In genomic region chr9:76456202-76456926, GRCh38 we compare ENCODE assay signal across 1 cellular context.
TF ChIP-seq lines count a peak whose summit lies in the region.

No MANE protein-coding gene starts in this region.

TF ChIP-seq in HepG2, 621 proteins besides CTCF, POLR2A, EP300 and RAD21 (continued from another document):
- TF ChIP-seq, protein P1, sequence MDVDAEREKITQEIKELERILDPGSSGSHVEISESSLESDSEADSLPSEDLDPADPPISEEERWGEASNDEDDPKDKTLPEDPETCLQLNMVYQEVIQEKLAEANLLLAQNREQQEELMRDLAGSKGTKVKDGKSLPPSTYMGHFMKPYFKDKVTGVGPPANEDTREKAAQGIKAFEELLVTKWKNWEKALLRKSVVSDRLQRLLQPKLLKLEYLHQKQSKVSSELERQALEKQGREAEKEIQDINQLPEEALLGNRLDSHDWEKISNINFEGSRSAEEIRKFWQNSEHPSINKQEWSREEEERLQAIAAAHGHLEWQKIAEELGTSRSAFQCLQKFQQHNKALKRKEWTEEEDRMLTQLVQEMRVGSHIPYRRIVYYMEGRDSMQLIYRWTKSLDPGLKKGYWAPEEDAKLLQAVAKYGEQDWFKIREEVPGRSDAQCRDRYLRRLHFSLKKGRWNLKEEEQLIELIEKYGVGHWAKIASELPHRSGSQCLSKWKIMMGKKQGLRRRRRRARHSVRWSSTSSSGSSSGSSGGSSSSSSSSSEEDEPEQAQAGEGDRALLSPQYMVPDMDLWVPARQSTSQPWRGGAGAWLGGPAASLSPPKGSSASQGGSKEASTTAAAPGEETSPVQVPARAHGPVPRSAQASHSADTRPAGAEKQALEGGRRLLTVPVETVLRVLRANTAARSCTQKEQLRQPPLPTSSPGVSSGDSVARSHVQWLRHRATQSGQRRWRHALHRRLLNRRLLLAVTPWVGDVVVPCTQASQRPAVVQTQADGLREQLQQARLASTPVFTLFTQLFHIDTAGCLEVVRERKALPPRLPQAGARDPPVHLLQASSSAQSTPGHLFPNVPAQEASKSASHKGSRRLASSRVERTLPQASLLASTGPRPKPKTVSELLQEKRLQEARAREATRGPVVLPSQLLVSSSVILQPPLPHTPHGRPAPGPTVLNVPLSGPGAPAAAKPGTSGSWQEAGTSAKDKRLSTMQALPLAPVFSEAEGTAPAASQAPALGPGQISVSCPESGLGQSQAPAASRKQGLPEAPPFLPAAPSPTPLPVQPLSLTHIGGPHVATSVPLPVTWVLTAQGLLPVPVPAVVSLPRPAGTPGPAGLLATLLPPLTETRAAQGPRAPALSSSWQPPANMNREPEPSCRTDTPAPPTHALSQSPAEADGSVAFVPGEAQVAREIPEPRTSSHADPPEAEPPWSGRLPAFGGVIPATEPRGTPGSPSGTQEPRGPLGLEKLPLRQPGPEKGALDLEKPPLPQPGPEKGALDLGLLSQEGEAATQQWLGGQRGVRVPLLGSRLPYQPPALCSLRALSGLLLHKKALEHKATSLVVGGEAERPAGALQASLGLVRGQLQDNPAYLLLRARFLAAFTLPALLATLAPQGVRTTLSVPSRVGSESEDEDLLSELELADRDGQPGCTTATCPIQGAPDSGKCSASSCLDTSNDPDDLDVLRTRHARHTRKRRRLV (CRISPR knock-in tag; IDR thresholded peaks at IDR 0.05): no peak
- TF ChIP-seq ARID2 (CRISPR knock-in tag; IDR thresholded peaks at IDR 0.05; ENCODE audit: borderline replicate concordance) (no peak), YEATS4 (CRISPR knock-in tag; IDR thresholded peaks at IDR 0.05; ENCODE audit: borderline replicate concordance) (no peak), ZNF441 (CRISPR knock-in tag; IDR thresholded peaks at IDR 0.05; ENCODE audit: borderline replicate concordance) (peak; percentile 94; the same call in 1 of the 2 replicates), HDAC1 (CRISPR knock-in tag; IDR thresholded peaks at IDR 0.05) (peak; percentile 60; the same call in 1 of the 2 replicates), MIER3 (CRISPR knock-in tag; IDR thresholded peaks at IDR 0.05; ENCODE audit: borderline replicate concordance) (peak; percentile 70; the same call in 1 of the 2 replicates), KDM5B (CRISPR knock-in tag; IDR thresholded peaks at IDR 0.05; ENCODE audit: borderline replicate concordance) (no peak), HNRNPK (IDR thresholded peaks at IDR 0.05; ENCODE audit: low read depth, low read length, poor library complexity, severe bottlenecking) (no peak), SP1 (IDR thresholded peaks at IDR 0.05) (no peak), SP1 (CRISPR knock-in tag; IDR thresholded peaks at IDR 0.05) (peak; percentile 72), DNMT3B (CRISPR knock-in tag; conservative IDR thresholded peaks at IDR 0.05) (no peak), ZNF75D (CRISPR knock-in tag; IDR thresholded peaks at IDR 0.05; ENCODE audit: borderline replicate concordance) (no peak), ZHX1 (CRISPR knock-in tag; IDR thresholded peaks at IDR 0.05; ENCODE audit: low read depth) (no peak), ZNF3 (CRISPR knock-in tag; IDR thresholded peaks at IDR 0.05) (no peak), HMG20B (CRISPR knock-in tag; conservative IDR thresholded peaks at IDR 0.05) (peak; percentile 74; the same call in 1 of the 2 replicates), JUND (CRISPR knock-in tag; IDR thresholded peaks at IDR 0.05) (no peak), CREB1 (IDR thresholded peaks at IDR 0.05) (no peak), CREB1 (CRISPR knock-in tag; IDR thresholded peaks at IDR 0.05) (no peak; the same call in 1 of the 2 replicates), ZNF646 (CRISPR knock-in tag; IDR thresholded peaks at IDR 0.05) (no peak), KMT2A (CRISPR knock-in tag; IDR thresholded peaks at IDR 0.05) (no peak), ZNF550 (CRISPR knock-in tag; IDR thresholded peaks at IDR 0.05; ENCODE audit: borderline replicate concordance) (no peak), ZNF501 (CRISPR knock-in tag; IDR thresholded peaks at IDR 0.05) (peak; percentile 72; the same call in 1 of the 2 replicates), IRF2 (CRISPR knock-in tag; IDR thresholded peaks at IDR 0.05) (peak; percentile 48; the same call in 1 of the 2 replicates), ZBTB44 (CRISPR knock-in tag; IDR thresholded peaks at IDR 0.05) (no peak)
- TF ChIP-seq, protein P2, sequence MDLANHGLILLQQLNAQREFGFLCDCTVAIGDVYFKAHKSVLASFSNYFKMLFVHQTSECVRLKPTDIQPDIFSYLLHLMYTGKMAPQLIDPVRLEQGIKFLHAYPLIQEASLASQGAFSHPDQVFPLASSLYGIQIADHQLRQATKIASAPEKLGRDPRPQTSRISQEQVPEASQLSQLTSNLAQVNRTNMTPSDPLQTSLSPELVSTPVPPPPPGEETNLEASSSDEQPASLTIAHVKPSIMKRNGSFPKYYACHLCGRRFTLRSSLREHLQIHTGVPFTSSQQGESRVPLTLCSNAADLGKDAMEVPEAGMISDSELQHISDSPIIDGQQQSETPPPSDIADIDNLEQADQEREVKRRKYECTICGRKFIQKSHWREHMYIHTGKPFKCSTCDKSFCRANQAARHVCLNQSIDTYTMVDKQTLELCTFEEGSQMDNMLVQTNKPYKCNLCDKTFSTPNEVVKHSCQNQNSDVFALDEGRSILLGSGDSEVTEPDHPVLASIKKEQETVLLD (CRISPR knock-in tag; IDR thresholded peaks at IDR 0.05; ENCODE audit: low read depth): no peak
- TF ChIP-seq, protein P3, sequence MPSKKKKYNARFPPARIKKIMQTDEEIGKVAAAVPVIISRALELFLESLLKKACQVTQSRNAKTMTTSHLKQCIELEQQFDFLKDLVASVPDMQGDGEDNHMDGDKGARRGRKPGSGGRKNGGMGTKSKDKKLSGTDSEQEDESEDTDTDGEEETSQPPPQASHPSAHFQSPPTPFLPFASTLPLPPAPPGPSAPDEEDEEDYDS (CRISPR knock-in tag; IDR thresholded peaks at IDR 0.05): no peak
